In the genomic region with DNA sequence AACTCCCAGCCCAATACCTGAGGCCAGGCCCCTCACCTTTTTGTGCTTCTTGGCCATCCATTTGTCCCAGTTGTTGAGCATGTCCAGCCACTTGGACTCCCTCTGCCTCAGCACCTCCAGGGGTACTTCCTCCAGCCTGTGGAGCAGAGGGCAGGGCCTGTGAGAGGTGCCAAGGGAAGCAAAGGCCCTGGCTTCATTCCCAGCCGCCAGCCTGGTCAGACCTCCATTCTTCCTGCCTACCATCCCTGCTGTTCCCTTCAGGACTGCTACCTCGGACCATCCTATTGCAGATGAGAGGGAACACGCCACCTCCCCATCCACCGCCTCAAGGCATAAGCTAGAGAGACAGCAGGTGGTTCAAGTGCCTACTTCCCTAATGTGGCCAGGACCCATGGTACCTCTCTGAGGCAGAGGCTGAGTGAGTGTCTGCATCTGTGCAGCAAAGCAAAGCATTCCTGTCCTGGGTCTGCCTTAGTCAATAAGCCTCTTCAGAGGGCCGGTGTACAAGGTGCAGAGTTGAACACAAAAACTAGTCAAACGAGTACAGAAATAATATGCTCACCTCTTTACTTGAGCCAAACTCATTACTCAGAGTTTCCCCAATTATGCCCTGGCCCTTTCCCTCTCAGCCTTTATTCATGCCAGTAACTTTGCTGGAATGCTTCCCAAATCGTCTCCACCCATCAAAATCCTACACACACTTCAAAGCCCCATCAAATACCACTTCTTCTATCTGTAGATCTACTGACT, we compare ENCODE assay signal across 2 cellular contexts.
TF ChIP-seq lines count a peak whose summit lies in the region.

No MANE protein-coding gene starts in this region.

TF ChIP-seq in SK-N-SH treated with all-trans-retinoic acid at 6 μM for 48 hours, 23 proteins besides CTCF, POLR2A, EP300 and RAD21:
- TF ChIP-seq SNAI2 (CRISPR knock-in tag; IDR thresholded peaks at IDR 0.05) (no peak), ZFP3 (CRISPR knock-in tag; IDR thresholded peaks at IDR 0.05) (peak; percentile 79)

TF ChIP-seq in SK-N-SH, 30 proteins besides CTCF, POLR2A, EP300 and RAD21 (continued from another document):
- TF ChIP-seq REST (IDR thresholded peaks at IDR 0.05; ENCODE audit: low read depth, low read length) (no peak), NRF1 (IDR thresholded peaks at IDR 0.05; ENCODE audit: low read depth, low read length) (no peak), GABPA (IDR thresholded peaks at IDR 0.05; ENCODE audit: low read depth) (no peak)
